ENCODE assay signal across 1 cellular context in the genomic region with DNA sequence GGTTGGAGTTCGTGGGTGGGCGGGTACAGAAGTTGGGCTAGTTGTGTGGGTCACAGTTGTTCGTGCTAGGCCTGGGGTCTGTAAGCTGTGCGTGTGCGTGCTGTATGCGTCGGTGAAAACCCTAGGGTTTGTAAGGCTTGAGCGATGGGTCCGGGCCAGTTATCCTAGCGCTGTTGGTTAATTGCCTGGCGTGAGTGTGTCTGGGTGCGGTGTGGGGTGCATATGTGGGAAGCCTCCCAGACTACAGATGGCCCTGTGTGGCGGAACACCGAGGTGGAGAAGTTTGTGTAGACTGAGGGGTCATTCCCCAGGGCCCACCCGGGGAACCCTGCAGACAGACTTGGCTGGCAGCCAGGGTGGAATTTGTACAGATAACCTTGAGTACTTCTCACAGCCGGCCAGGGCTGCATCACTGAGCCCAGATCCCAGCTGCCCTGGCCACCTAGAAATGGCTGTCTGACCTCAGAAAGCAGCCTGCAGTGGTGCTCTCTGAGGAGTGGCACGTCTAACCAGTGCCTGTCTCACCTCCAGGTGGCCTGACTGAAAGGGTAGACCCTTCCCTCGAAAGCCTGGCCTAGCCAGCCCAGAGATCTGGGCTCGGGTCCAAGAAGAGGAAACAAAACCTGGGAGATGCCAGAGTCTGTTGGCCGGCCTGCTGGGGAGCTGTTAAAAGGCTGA.
TF ChIP-seq lines count a peak whose summit lies in the region.

No MANE protein-coding gene starts in this region.

TF ChIP-seq in HepG2, 621 proteins besides CTCF, POLR2A, EP300 and RAD21 (continued from another document and continues in another):
- TF ChIP-seq, protein P1, sequence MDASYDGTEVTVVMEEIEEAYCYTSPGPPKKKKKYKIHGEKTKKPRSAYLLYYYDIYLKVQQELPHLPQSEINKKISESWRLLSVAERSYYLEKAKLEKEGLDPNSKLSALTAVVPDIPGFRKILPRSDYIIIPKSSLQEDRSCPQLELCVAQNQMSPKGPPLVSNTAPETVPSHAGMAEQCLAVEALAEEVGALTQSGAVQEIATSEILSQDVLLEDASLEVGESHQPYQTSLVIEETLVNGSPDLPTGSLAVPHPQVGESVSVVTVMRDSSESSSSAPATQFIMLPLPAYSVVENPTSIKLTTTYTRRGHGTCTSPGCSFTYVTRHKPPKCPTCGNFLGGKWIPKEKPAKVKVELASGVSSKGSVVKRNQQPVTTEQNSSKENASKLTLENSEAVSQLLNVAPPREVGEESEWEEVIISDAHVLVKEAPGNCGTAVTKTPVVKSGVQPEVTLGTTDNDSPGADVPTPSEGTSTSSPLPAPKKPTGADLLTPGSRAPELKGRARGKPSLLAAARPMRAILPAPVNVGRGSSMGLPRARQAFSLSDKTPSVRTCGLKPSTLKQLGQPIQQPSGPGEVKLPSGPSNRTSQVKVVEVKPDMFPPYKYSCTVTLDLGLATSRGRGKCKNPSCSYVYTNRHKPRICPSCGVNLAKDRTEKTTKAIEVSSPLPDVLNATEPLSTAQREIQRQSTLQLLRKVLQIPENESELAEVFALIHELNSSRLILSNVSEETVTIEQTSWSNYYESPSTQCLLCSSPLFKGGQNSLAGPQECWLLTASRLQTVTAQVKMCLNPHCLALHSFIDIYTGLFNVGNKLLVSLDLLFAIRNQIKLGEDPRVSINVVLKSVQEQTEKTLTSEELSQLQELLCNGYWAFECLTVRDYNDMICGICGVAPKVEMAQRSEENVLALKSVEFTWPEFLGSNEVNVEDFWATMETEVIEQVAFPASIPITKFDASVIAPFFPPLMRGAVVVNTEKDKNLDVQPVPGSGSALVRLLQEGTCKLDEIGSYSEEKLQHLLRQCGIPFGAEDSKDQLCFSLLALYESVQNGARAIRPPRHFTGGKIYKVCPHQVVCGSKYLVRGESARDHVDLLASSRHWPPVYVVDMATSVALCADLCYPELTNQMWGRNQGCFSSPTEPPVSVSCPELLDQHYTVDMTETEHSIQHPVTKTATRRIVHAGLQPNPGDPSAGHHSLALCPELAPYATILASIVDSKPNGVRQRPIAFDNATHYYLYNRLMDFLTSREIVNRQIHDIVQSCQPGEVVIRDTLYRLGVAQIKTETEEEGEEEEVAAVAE (CRISPR knock-in tag; IDR thresholded peaks at IDR 0.05; ENCODE audit: borderline replicate concordance) = 0 out of 2 replicates have a peak, but pooled peaks have one; percentile 14
- TF ChIP-seq NKX3-1 (CRISPR knock-in tag; IDR thresholded peaks at IDR 0.05) = no peak
- TF ChIP-seq KLF16 (CRISPR knock-in tag; IDR thresholded peaks at IDR 0.05) = no peak
- peak; percentile 97 for TF ChIP-seq BCL6 (CRISPR knock-in tag; IDR thresholded peaks at IDR 0.05)
- no peak for TF ChIP-seq NCOA2 (CRISPR knock-in tag; IDR thresholded peaks at IDR 0.05)
- TF ChIP-seq HMG20B (CRISPR knock-in tag; conservative IDR thresholded peaks at IDR 0.05) = no peak; the same call in 1 of the 2 replicates
- TF ChIP-seq SMYD3 (CRISPR knock-in tag; IDR thresholded peaks at IDR 0.05) = 0 out of 2 replicates have a peak, but pooled peaks have one; percentile 0
- TF ChIP-seq RFX5 (IDR thresholded peaks at IDR 0.05; ENCODE audit: low read depth, low read length) = no peak
- TF ChIP-seq, protein P2, sequence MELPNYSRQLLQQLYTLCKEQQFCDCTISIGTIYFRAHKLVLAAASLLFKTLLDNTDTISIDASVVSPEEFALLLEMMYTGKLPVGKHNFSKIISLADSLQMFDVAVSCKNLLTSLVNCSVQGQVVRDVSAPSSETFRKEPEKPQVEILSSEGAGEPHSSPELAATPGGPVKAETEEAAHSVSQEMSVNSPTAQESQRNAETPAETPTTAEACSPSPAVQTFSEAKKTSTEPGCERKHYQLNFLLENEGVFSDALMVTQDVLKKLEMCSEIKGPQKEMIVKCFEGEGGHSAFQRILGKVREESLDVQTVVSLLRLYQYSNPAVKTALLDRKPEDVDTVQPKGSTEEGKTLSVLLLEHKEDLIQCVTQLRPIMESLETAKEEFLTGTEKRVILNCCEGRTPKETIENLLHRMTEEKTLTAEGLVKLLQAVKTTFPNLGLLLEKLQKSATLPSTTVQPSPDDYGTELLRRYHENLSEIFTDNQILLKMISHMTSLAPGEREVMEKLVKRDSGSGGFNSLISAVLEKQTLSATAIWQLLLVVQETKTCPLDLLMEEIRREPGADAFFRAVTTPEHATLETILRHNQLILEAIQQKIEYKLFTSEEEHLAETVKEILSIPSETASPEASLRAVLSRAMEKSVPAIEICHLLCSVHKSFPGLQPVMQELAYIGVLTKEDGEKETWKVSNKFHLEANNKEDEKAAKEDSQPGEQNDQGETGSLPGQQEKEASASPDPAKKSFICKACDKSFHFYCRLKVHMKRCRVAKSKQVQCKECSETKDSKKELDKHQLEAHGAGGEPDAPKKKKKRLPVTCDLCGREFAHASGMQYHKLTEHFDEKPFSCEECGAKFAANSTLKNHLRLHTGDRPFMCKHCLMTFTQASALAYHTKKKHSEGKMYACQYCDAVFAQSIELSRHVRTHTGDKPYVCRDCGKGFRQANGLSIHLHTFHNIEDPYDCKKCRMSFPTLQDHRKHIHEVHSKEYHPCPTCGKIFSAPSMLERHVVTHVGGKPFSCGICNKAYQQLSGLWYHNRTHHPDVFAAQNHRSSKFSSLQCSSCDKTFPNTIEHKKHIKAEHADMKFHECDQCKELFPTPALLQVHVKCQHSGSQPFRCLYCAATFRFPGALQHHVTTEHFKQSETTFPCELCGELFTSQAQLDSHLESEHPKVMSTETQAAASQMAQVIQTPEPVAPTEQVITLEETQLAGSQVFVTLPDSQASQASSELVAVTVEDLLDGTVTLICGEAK (IDR thresholded peaks at IDR 0.05) = no peak
- TF ChIP-seq, protein P2 (CRISPR knock-in tag; IDR thresholded peaks at IDR 0.05) = peak; percentile 70; the same call in 1 of the 2 replicates
- TF ChIP-seq NFKBIZ (CRISPR knock-in tag; IDR thresholded peaks at IDR 0.05) = no peak; the same call in 1 of the 2 replicates
- TF ChIP-seq, protein P3, sequence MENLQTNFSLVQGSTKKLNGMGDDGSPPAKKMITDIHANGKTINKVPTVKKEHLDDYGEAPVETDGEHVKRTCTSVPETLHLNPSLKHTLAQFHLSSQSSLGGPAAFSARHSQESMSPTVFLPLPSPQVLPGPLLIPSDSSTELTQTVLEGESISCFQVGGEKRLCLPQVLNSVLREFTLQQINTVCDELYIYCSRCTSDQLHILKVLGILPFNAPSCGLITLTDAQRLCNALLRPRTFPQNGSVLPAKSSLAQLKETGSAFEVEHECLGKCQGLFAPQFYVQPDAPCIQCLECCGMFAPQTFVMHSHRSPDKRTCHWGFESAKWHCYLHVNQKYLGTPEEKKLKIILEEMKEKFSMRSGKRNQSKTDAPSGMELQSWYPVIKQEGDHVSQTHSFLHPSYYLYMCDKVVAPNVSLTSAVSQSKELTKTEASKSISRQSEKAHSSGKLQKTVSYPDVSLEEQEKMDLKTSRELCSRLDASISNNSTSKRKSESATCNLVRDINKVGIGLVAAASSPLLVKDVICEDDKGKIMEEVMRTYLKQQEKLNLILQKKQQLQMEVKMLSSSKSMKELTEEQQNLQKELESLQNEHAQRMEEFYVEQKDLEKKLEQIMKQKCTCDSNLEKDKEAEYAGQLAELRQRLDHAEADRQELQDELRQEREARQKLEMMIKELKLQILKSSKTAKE (CRISPR knock-in tag; IDR thresholded peaks at IDR 0.05; ENCODE audit: borderline replicate concordance) = 0 out of 2 replicates have a peak, but pooled peaks have one; percentile 20
- TF ChIP-seq ZBTB42 (CRISPR knock-in tag; IDR thresholded peaks at IDR 0.05) = 0 out of 2 replicates have a peak, but pooled peaks have one; percentile 22
- peak; percentile 61 for TF ChIP-seq MEIS1 (CRISPR knock-in tag; IDR thresholded peaks at IDR 0.05; ENCODE audit: borderline replicate concordance)
- TF ChIP-seq, protein P4, sequence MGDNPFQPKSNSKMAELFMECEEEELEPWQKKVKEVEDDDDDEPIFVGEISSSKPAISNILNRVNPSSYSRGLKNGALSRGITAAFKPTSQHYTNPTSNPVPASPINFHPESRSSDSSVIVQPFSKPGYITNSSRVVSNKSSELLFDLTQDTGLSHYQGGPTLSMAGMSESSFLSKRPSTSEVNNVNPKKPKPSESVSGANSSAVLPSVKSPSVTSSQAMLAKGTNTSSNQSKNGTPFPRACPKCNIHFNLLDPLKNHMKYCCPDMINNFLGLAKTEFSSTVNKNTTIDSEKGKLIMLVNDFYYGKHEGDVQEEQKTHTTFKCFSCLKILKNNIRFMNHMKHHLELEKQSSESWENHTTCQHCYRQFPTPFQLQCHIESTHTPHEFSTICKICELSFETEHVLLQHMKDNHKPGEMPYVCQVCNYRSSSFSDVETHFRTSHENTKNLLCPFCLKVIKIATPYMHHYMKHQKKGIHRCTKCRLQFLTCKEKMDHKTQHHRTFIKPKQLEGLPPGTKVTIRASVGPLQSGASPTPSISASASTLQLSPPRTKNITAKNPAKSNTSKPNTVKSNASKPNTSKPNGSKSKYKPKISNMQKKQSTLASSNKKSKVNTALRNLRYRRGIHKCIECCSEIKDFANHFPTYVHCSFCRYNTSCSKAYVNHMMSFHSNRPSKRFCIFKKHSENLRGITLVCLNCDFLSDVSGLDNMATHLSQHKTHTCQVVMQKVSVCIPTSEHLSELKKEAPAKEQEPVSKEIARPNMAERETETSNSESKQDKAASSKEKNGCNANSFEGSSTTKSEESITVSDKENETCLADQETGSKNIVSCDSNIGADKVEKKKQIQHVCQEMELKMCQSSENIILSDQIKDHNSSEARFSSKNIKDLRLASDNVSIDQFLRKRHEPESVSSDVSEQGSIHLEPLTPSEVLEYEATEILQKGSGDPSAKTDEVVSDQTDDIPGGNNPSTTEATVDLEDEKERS (CRISPR knock-in tag; IDR thresholded peaks at IDR 0.05) = peak; percentile 29; the same call in 1 of the 2 replicates
- peak; percentile 38; the same call in 1 of the 2 replicates for TF ChIP-seq RFXAP (CRISPR knock-in tag; IDR thresholded peaks at IDR 0.05; ENCODE audit: borderline replicate concordance)
- TF ChIP-seq ZFY (CRISPR knock-in tag; IDR thresholded peaks at IDR 0.05) = peak; percentile 36
- 0 out of 2 replicates have a peak, but pooled peaks have one; percentile 2 for TF ChIP-seq ZNF737 (CRISPR knock-in tag; IDR thresholded peaks at IDR 0.05; ENCODE audit: borderline replicate concordance)
- no peak for TF ChIP-seq HMG20A (CRISPR knock-in tag; IDR thresholded peaks at IDR 0.05; ENCODE audit: borderline replicate concordance)
- TF ChIP-seq, protein P5, sequence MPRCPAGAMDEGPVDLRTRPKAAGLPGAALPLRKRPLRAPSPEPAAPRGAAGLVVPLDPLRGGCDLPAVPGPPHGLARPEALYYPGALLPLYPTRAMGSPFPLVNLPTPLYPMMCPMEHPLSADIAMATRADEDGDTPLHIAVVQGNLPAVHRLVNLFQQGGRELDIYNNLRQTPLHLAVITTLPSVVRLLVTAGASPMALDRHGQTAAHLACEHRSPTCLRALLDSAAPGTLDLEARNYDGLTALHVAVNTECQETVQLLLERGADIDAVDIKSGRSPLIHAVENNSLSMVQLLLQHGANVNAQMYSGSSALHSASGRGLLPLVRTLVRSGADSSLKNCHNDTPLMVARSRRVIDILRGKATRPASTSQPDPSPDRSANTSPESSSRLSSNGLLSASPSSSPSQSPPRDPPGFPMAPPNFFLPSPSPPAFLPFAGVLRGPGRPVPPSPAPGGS (CRISPR knock-in tag; IDR thresholded peaks at IDR 0.05) = no peak; the same call in 1 of the 2 replicates
- TF ChIP-seq RORA (CRISPR knock-in tag; IDR thresholded peaks at IDR 0.05) = no peak
- TF ChIP-seq, protein P6, sequence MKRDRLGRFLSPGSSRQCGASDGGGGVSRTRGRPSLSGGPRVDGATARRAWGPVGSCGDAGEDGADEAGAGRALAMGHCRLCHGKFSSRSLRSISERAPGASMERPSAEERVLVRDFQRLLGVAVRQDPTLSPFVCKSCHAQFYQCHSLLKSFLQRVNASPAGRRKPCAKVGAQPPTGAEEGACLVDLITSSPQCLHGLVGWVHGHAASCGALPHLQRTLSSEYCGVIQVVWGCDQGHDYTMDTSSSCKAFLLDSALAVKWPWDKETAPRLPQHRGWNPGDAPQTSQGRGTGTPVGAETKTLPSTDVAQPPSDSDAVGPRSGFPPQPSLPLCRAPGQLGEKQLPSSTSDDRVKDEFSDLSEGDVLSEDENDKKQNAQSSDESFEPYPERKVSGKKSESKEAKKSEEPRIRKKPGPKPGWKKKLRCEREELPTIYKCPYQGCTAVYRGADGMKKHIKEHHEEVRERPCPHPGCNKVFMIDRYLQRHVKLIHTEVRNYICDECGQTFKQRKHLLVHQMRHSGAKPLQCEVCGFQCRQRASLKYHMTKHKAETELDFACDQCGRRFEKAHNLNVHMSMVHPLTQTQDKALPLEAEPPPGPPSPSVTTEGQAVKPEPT (CRISPR knock-in tag; IDR thresholded peaks at IDR 0.05; ENCODE audit: low read depth) = peak; percentile 73
- TF ChIP-seq ZNF775 (CRISPR knock-in tag; IDR thresholded peaks at IDR 0.05; ENCODE audit: borderline replicate concordance) = peak; percentile 34; the same call in 1 of the 2 replicates
- no peak for TF ChIP-seq SRF (IDR thresholded peaks at IDR 0.05; ENCODE audit: low read depth, low read length)
- TF ChIP-seq SIX1 (CRISPR knock-in tag; IDR thresholded peaks at IDR 0.05; ENCODE audit: borderline replicate concordance) = 0 out of 2 replicates have a peak, but pooled peaks have one; percentile 16
- TF ChIP-seq, protein P7, sequence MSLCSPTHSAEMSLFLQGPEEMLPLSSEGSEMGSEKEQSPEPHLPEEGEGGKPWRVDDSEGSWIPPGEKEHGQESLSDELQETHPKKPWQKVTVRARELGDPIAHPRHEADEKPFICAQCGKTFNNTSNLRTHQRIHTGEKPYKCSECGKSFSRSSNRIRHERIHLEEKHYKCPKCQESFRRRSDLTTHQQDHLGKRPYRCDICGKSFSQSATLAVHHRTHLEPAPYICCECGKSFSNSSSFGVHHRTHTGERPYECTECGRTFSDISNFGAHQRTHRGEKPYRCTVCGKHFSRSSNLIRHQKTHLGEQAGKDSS (CRISPR knock-in tag; IDR thresholded peaks at IDR 0.05; ENCODE audit: borderline replicate concordance, low read depth) = 0 out of 2 replicates have a peak, but pooled peaks have one; percentile 29
- TF ChIP-seq ZNF75D (CRISPR knock-in tag; IDR thresholded peaks at IDR 0.05; ENCODE audit: borderline replicate concordance) = no peak
- TF ChIP-seq NFATC3 (CRISPR knock-in tag; IDR thresholded peaks at IDR 0.05) = 0 out of 2 replicates have a peak, but pooled peaks have one; percentile 61
